ENCODE assay signal across 29 cellular contexts in genomic region chr5:170136493-170136892, GRCh38. TPM values are rescaled to one million over a fixed set of nuclear protein-coding genes. Genes with fewer than 3 reads are reported as not detected.
"Had no signal": no experiment of that assay in that cellular context is flagged by ENCODE, and none has a peak within 500 bp of the region (broad histone marks: within the 10 kb centered on the region; RNA-seq: fewer than 3 reads in every experiment).

No MANE protein-coding gene starts in this region.

- H3K27me3 ChIP-seq: gastrocnemius medialis, heart left ventricle, hepatocyte, testis, tibial artery had no signal

- ATAC-seq: effector memory CD8-positive, alpha-beta T cell; gastrocnemius medialis; heart left ventricle; left lobe of liver; naive thymus-derived CD8-positive, alpha-beta T cell; psoas muscle; right cardiac atrium; stimulated activated memory B cell treated with anti-CD40 and anti-IgM and Interleukin-4, amounts not matched to agents 10 μg/mL and 1 μg/mL and 100 μg/mL, for 72 hours; stimulated activated naive CD8-positive, alpha-beta T cell treated with anti-CD3 and anti-CD28 coated beads, Interleukin-15, Interleukin-2, amounts not matched to agents 100 U/mL and 50 U/mL, for 24 hours had no signal

- H3K4me1 ChIP-seq: gastrocnemius medialis, psoas muscle, testis, tibial artery had no signal

- H3K27ac ChIP-seq: coronary artery, epithelial cell of prostate, gastrocnemius medialis, heart left ventricle, hepatocyte, psoas muscle, spleen, testis, tibial artery had no signal

- H3K4me3 ChIP-seq: coronary artery, gastrocnemius medialis, heart left ventricle, hepatocyte, psoas muscle, skin epidermis, spleen, testis, tibial artery had no signal

- H3K36me3 ChIP-seq: gastrocnemius medialis, heart left ventricle, spleen, tibial artery had no signal

- DNase-seq: effector memory CD8-positive, alpha-beta T cell; foreskin fibroblast; gastrocnemius medialis; heart left ventricle; kidney; naive thymus-derived CD8-positive, alpha-beta T cell; nephron progenitor cell; nucleus accumbens; posterior cingulate gyrus; psoas muscle; right cardiac atrium; spleen; stimulated activated CD4-positive, alpha-beta T cell treated with anti-CD3 and anti-CD28 coated beads, Interleukin-4, amount 100 ng/mL, for 4 hours; stimulated activated naive CD8-positive, alpha-beta T cell treated with anti-CD3 and anti-CD28 coated beads, Interleukin-15, Interleukin-2, amounts not matched to agents 100 U/mL and 50 U/mL, for 24 hours; substantia nigra; testis; tibial artery had no signal

- H3K9me3 ChIP-seq: gastrocnemius medialis, psoas muscle, testis, tibial artery had no signal

RNA-seq across cellular contexts. Expression of gene FOXI1, which starts 30.8 kb away (rescaled TPM):
- total RNA-seq: dermis microvascular lymphatic vessel endothelial cell; gastrocnemius medialis; heart left ventricle; hepatocyte; left lobe of liver; mesenteric fat pad; myocyte; naive thymus-derived CD8-positive, alpha-beta T cell; osteocyte; psoas muscle; renal cortical epithelial cell; right cardiac atrium; spleen; urinary bladder had no signal
- polyA plus RNA-seq: heart left ventricle; hepatocyte; naive thymus-derived CD8-positive, alpha-beta T cell; psoas muscle; right cardiac atrium; spleen; urinary bladder had no signal
